ENCODE assay signal across 25 cellular contexts in the genomic region with DNA sequence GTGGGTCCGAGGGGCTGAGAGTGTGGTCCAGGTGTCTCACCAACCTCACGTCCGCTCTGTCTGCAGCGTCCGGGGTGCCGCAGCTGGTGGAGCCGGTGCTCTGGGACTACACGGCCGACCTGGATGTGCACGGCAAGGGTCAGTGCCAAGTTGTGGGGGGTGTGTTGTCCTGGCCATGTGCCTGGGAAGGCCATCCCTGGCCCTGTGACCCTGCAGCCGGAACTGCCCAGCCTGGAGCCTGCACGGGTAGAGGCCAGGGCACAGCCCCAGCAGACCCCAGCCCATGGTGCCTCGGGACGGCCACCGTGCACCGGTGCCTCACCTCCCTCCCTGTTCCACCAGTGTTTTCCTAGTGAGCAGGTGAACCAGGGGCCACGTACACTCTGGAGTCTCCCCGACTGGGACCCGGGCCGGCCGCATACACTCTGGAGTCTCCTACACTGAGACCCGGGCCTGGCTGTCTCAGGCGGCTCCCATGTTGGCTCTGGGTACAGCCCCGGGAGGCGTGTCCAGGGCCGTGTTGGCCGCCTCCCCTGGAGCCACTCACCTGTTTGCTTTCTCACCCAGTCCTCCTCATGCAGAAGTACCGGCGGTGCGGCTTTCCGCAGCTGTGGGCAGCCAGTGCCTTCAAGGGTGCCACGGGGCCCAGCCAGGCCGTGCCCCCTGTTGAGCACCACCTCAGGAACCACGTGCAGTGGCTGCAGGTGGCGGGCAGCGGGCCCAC. TPM values are rescaled to one million over a fixed set of nuclear protein-coding genes. Genes with fewer than 3 reads are reported as not detected.
DNase-seq lines count a peak whose midpoint lies in the region; ATAC-seq and TF ChIP-seq lines count a peak whose summit lies in the region.
"Had no signal": no experiment of that assay in that cellular context is flagged by ENCODE, and none has a peak within 500 bp of the region (broad histone marks: within the 10 kb centered on the region; RNA-seq: fewer than 3 reads in every experiment).

No MANE protein-coding gene starts in this region.

- TF ChIP-seq RAD21 in Ishikawa (IDR thresholded peaks at IDR 0.05; ENCODE audit: low read depth), result no peak

- ATAC-seq in activated naive CD4-positive, alpha-beta T cell treated with anti-CD3 and anti-CD28 coated beads, Interleukin-2, amount 50 U/mL, for 72 hours, result no peak
- ATAC-seq in stimulated activated naive B cell treated with anti-CD40 and anti-IgM and Interleukin-4, amounts not matched to agents 10 μg/mL and 1 μg/mL and 100 μg/mL, for 72 hours (replicated peaks), result no peak
- no peak for ATAC-seq in GM19463 (IDR thresholded peaks at IDR 0.05; ENCODE audit: unreplicated experiment)
- ATAC-seq in GM21423 (IDR thresholded peaks at IDR 0.05; ENCODE audit: unreplicated experiment), result no peak
- ATAC-seq: CD8-positive, alpha-beta T cell; mucosa of descending colon; natural killer cell; stimulated activated naive CD8-positive, alpha-beta T cell treated with anti-CD3 and anti-CD28 coated beads, Interleukin-15, Interleukin-2, amounts not matched to agents 100 U/mL and 50 U/mL, for 24 hours had no signal

- no peaks in the 10 kb centered on the region for H3K9me3 Mint-ChIP-seq in activated naive CD4-positive, alpha-beta T cell treated with anti-CD3 and anti-CD28 coated beads, Interleukin-2, amount 50 U/mL, for 72 hours
- no peaks in the 10 kb centered on the region for H3K9me3 Mint-ChIP-seq in stimulated activated naive B cell treated with anti-CD40 and anti-IgM and Interleukin-4, amounts not matched to agents 10 μg/mL and 1 μg/mL and 100 μg/mL, for 72 hours
- H3K9me3 Mint-ChIP-seq: activated CD4-positive, alpha-beta memory T cell treated with anti-CD3 and anti-CD28 coated beads for 36 hours; CD8-positive, alpha-beta T cell; HFFc6; natural killer cell had no signal

- H3K27ac Mint-ChIP-seq in activated naive CD4-positive, alpha-beta T cell treated with anti-CD3 and anti-CD28 coated beads, Interleukin-2, amount 50 U/mL, for 72 hours, result peak overlapping the region; percentile 14 to 51
- peak overlapping the region; percentile 47 for H3K27ac Mint-ChIP-seq in stimulated activated naive B cell treated with anti-CD40 and anti-IgM and Interleukin-4, amounts not matched to agents 10 μg/mL and 1 μg/mL and 100 μg/mL, for 72 hours
- H3K27ac Mint-ChIP-seq: activated CD4-positive, alpha-beta memory T cell treated with anti-CD3 and anti-CD28 coated beads for 36 hours; CD8-positive, alpha-beta T cell; HFFc6 had no signal

- no peak overlapping the region for H3K4me3 Mint-ChIP-seq in stimulated activated naive B cell treated with anti-CD40 and anti-IgM and Interleukin-4, amounts not matched to agents 10 μg/mL and 1 μg/mL and 100 μg/mL, for 72 hours
- H3K4me3 Mint-ChIP-seq: activated CD4-positive, alpha-beta memory T cell treated with anti-CD3 and anti-CD28 coated beads for 36 hours; CD8-positive, alpha-beta T cell; HFFc6 had no signal

- no peak for TF ChIP-seq EP300 in Ishikawa (IDR thresholded peaks at IDR 0.05; ENCODE audit: borderline replicate concordance)

- H3K27me3 Mint-ChIP-seq in stimulated activated naive B cell treated with anti-CD40 and anti-IgM and Interleukin-4, amounts not matched to agents 10 μg/mL and 1 μg/mL and 100 μg/mL, for 72 hours, result no peaks in the 10 kb centered on the region
- H3K27me3 Mint-ChIP-seq: activated CD4-positive, alpha-beta memory T cell treated with anti-CD3 and anti-CD28 coated beads for 36 hours had no signal

- peaks cover 23 to 60% of the 10 kb centered on the region in 2 donors for H3K4me1 Mint-ChIP-seq in stimulated activated naive B cell treated with anti-CD40 and anti-IgM and Interleukin-4, amounts not matched to agents 10 μg/mL and 1 μg/mL and 100 μg/mL, for 72 hours

- DNase-seq in activated naive CD4-positive, alpha-beta T cell treated with anti-CD3 and anti-CD28 coated beads, Interleukin-2, amount 50 U/mL, for 72 hours (ENCODE audit: low spot score in 2 of 2), result no peak
- DNase-seq in activated naive CD4-positive, alpha-beta T cell treated with Interleukin-2 at 50 U/mL for 16 hours, result no peak
- DNase-seq in iPS-NIHi11 (ENCODE audit: low spot score), result peak; percentile 42
- no peak for DNase-seq in stimulated activated naive B cell treated with anti-CD40 and anti-IgM and Interleukin-4, amounts not matched to agents 10 μg/mL and 1 μg/mL and 100 μg/mL, for 72 hours
- no peak for DNase-seq in HuH-7 (ENCODE audit: low spot score)
- DNase-seq: activated CD4-positive, alpha-beta memory T cell treated with anti-CD3 and anti-CD28 coated beads for 36 hours; activated CD4-positive, alpha-beta T cell treated with anti-CD3 and anti-CD28 coated beads for 1 hour; activated naive CD4-positive, alpha-beta T cell; brain microvascular endothelial cell; CD8-positive, alpha-beta T cell; HFFc6; Kasumi-1; MV-4-11; natural killer cell; NCI-H1436; NCI-H226; NCI-H69; occipital lobe; Right ventricle myocardium superior; stimulated activated naive CD8-positive, alpha-beta T cell treated with anti-CD3 and anti-CD28 coated beads, Interleukin-15, Interleukin-2, amounts not matched to agents 100 U/mL and 50 U/mL, for 24 hours; testis had no signal

- H3K36me3 Mint-ChIP-seq in activated naive CD4-positive, alpha-beta T cell treated with anti-CD3 and anti-CD28 coated beads, Interleukin-2, amount 50 U/mL, for 72 hours, result no peaks in the 10 kb centered on the region
- peaks cover 15 to 25% of the 10 kb centered on the region in 2 donors for H3K36me3 Mint-ChIP-seq in stimulated activated naive B cell treated with anti-CD40 and anti-IgM and Interleukin-4, amounts not matched to agents 10 μg/mL and 1 μg/mL and 100 μg/mL, for 72 hours
- H3K36me3 Mint-ChIP-seq: natural killer cell had no signal

TF ChIP-seq in Ishikawa, 13 proteins besides CTCF, POLR2A, EP300 and RAD21:
- TF ChIP-seq, protein P1, sequence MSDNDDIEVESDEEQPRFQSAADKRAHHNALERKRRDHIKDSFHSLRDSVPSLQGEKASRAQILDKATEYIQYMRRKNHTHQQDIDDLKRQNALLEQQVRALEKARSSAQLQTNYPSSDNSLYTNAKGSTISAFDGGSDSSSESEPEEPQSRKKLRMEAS (IDR thresholded peaks at IDR 0.05), result peak; percentile 42; the same call in 1 of the 2 replicates
- TF ChIP-seq NFIC (IDR thresholded peaks at IDR 0.05), result peak; percentile 5
- TF ChIP-seq, protein P2, sequence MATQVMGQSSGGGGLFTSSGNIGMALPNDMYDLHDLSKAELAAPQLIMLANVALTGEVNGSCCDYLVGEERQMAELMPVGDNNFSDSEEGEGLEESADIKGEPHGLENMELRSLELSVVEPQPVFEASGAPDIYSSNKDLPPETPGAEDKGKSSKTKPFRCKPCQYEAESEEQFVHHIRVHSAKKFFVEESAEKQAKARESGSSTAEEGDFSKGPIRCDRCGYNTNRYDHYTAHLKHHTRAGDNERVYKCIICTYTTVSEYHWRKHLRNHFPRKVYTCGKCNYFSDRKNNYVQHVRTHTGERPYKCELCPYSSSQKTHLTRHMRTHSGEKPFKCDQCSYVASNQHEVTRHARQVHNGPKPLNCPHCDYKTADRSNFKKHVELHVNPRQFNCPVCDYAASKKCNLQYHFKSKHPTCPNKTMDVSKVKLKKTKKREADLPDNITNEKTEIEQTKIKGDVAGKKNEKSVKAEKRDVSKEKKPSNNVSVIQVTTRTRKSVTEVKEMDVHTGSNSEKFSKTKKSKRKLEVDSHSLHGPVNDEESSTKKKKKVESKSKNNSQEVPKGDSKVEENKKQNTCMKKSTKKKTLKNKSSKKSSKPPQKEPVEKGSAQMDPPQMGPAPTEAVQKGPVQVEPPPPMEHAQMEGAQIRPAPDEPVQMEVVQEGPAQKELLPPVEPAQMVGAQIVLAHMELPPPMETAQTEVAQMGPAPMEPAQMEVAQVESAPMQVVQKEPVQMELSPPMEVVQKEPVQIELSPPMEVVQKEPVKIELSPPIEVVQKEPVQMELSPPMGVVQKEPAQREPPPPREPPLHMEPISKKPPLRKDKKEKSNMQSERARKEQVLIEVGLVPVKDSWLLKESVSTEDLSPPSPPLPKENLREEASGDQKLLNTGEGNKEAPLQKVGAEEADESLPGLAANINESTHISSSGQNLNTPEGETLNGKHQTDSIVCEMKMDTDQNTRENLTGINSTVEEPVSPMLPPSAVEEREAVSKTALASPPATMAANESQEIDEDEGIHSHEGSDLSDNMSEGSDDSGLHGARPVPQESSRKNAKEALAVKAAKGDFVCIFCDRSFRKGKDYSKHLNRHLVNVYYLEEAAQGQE (IDR thresholded peaks at IDR 0.05; ENCODE audit: low read depth), result no peak

RNA-seq across cellular contexts. Expression of a gene that starts 13.8 kb away (rescaled TPM):
- total RNA-seq in activated naive CD4-positive, alpha-beta T cell treated with anti-CD3 and anti-CD28 coated beads, Interleukin-2, amount 50 U/mL, for 72 hours, result 100 to 1,000 TPM; 205 to 401 TPM

RNA-seq across cellular contexts. Expression of a gene that starts 18.4 kb away (rescaled TPM):
- 10 to 100 TPM; 16.8 to 23.5 TPM for total RNA-seq in activated naive CD4-positive, alpha-beta T cell treated with anti-CD3 and anti-CD28 coated beads, Interleukin-2, amount 50 U/mL, for 72 hours

RNA-seq across cellular contexts. Expression of a gene that starts 18.6 kb away (rescaled TPM):
- total RNA-seq in activated naive CD4-positive, alpha-beta T cell treated with anti-CD3 and anti-CD28 coated beads, Interleukin-2, amount 50 U/mL, for 72 hours, result 10 to 100 TPM; 16.2 to 33.6 TPM

RNA-seq across cellular contexts. Expression of a gene that starts 21.8 kb away (rescaled TPM):
- 100 to 1,000 TPM; 159 TPM for total RNA-seq in activated naive CD4-positive, alpha-beta T cell treated with anti-CD3 and anti-CD28 coated beads, Interleukin-2, amount 50 U/mL, for 72 hours
